Comparison of ENCODE assay signal across 8 cellular contexts in genomic region chr7:96414931-96415292, GRCh38.
A peak's percentile ranks its signal among the peaks of the same experiment; 100 is the strongest.
DNase-seq lines count a peak whose midpoint lies in the region; FAIRE-seq and TF ChIP-seq lines count a peak whose summit lies in the region.

No MANE protein-coding gene starts in this region.

- no peak overlapping the region for H2BK5ac ChIP-seq in mesendoderm (ENCODE audit: low read length)

- no peak overlapping the region for H2AK5ac ChIP-seq in mesendoderm (ENCODE audit: low read length)

- peak; percentile 40 for FAIRE-seq in urothelium cell line (lab: Jason Lieb, UNC)

- no peak overlapping the region for H3K56ac ChIP-seq in mesendoderm (ENCODE audit: low read length)

- no peak overlapping the region for H3K4ac ChIP-seq in mesendoderm (ENCODE audit: low read depth, low read length)

- intact Hi-C loops in colonic mucosa (cut with DNase I) = no loop called here

- H2BK15ac ChIP-seq in mesendoderm (replicated peaks; ENCODE audit: low read depth) = no peak overlapping the region

- in situ Hi-C loops in G401 (cut with HindIII; ENCODE audit: low sequenced_read_pairs) = no loop called here

- H3K18ac ChIP-seq in mesendoderm (ENCODE audit: low read length) = no peak overlapping the region

- H4K8ac ChIP-seq in mesendoderm (ENCODE audit: low read depth, low read length) = no peak overlapping the region

- H3K79me2 ChIP-seq in mesendoderm (ENCODE audit: control insufficient read depth, insufficient read depth, low read length) = no peaks in the 10 kb centered on the region

- no peaks in the 10 kb centered on the region for H3K36me3 ChIP-seq in colonic mucosa
- H3K36me3 ChIP-seq in mesendoderm (ENCODE audit: control insufficient read depth, insufficient read depth, low read length) = no peaks in the 10 kb centered on the region

- no peak overlapping the region for H2BK120ac ChIP-seq in mesendoderm (ENCODE audit: low read depth, low read length)

- no peak overlapping the region for H4K5ac ChIP-seq in mesendoderm (ENCODE audit: low read length)

- no peaks in the 10 kb centered on the region for H3K4me1 ChIP-seq in colonic mucosa
- no peaks in the 10 kb centered on the region for H3K4me1 ChIP-seq in mesendoderm (ENCODE audit: control insufficient read depth, low read depth, low read length)

- H3K23ac ChIP-seq in mesendoderm (ENCODE audit: low read length) = no peak overlapping the region

- no CpG with 5 or more reads among the region's 3 CpGs for WGBS in mesendoderm (ENCODE audit: extremely low coverage, insufficient coverage, low lambda C conversion rate)

- H3K9me3 ChIP-seq in colonic mucosa = no peaks in the 10 kb centered on the region

- peak; percentile 38 for TF ChIP-seq CTCF in colonic mucosa (IDR thresholded peaks at IDR 0.05)

- H3K27ac ChIP-seq in colonic mucosa (no peak overlapping the region), mesendoderm (ENCODE audit: low read depth, low read length) (no peak overlapping the region)

- peak; percentile 22 for DNase-seq in G401 (ENCODE audit: low spot score)
- DNase-seq in H4 (ENCODE audit: low spot score) = peak; percentile 81
- peak; percentile 13 for DNase-seq in NCI-H128 (lab: John Stamatoyannopoulos, UW; ENCODE audit: unreplicated experiment)
- peak; percentile 52 for DNase-seq in SKM-1 treated with dmso at 0.1 percent for 144 hours (lab: John Stamatoyannopoulos, UW; ENCODE audit: unreplicated experiment)
- DNase-seq in colonic mucosa = peak; percentile 45
- DNase-seq in mesendoderm = peak; percentile 69
- peak; percentile 48 for DNase-seq in urothelium cell line (ENCODE audit: low spot score)
- no peak for DNase-seq in OCI-M2 (lab: John Stamatoyannopoulos, UW; ENCODE audit: unreplicated experiment)

- no peaks in the 10 kb centered on the region for H3K79me1 ChIP-seq in mesendoderm (ENCODE audit: low read length)

- no peak overlapping the region for H3K4me2 ChIP-seq in mesendoderm (ENCODE audit: low read length)

- H3K9ac ChIP-seq in colonic mucosa (ENCODE audit: low read depth in 2 of 2, low read length in 2 of 2) (no peak overlapping the region), mesendoderm (ENCODE audit: low read length) (no peak overlapping the region)

- H3K4me3 ChIP-seq in colonic mucosa = no peak overlapping the region
- no peak overlapping the region for H3K4me3 ChIP-seq in mesendoderm (ENCODE audit: low read length)

- H3K27me3 ChIP-seq in colonic mucosa (no peaks in the 10 kb centered on the region), mesendoderm (ENCODE audit: insufficient read depth, low read length, poor library complexity) (no peaks in the 10 kb centered on the region)
